Comparison of ENCODE assay signal across 32 cellular contexts in genomic region chr15:59968314-59968713, GRCh38. TPM values are rescaled to one million over a fixed set of nuclear protein-coding genes. Genes with fewer than 3 reads are reported as not detected.
"Had no signal": no experiment of that assay in that cellular context is flagged by ENCODE, and none has a peak within 500 bp of the region (broad histone marks: within the 10 kb centered on the region; RNA-seq: fewer than 3 reads in every experiment).

No MANE protein-coding gene starts in this region.

- ATAC-seq: natural killer cell; psoas muscle; right cardiac atrium; sciatic nerve; stimulated activated effector memory CD8-positive, alpha-beta T cell treated with anti-CD3 and anti-CD28 coated beads, Interleukin-12 subunit alpha, Interleukin-12 subunit beta, amount 100 ng/mL, for 72 hours; stimulated activated naive B cell treated with anti-CD40 and anti-IgM and Interleukin-4, amounts not matched to agents 10 μg/mL and 1 μg/mL and 100 μg/mL, for 72 hours had no signal

- H3K4me3 ChIP-seq: neural progenitor cell, ovary, psoas muscle, skin epidermis, stomach, thoracic aorta, thyroid gland, tibial nerve, upper lobe of left lung, vagina had no signal

- H3K9me3 ChIP-seq: ovary, thoracic aorta, thyroid gland had no signal

- H3K36me3 ChIP-seq: neural progenitor cell, ovary, stomach, thoracic aorta, thyroid gland, tibial nerve, upper lobe of left lung, vagina had no signal

- FAIRE-seq: urothelium cell line had no signal

- H3K27me3 ChIP-seq: neural progenitor cell, ovary, thyroid gland, tibial nerve, upper lobe of left lung, vagina had no signal

- H3K27ac ChIP-seq: neural progenitor cell, ovary, parathyroid adenoma, psoas muscle, skin epidermis, stomach, thoracic aorta, thyroid gland, tibial nerve, upper lobe of left lung, vagina had no signal

- H3K9ac ChIP-seq: neural progenitor cell, parathyroid adenoma had no signal

- H2AFZ ChIP-seq: neural progenitor cell, parathyroid adenoma had no signal

- H3K4me2 ChIP-seq: neural progenitor cell had no signal

- H3K4me1 ChIP-seq: neural progenitor cell, parathyroid adenoma, psoas muscle, stomach, thyroid gland, tibial nerve, upper lobe of left lung, vagina had no signal

- H3K79me2 ChIP-seq: parathyroid adenoma had no signal

- DNase-seq: natural killer cell; occipital lobe; ovary; posterior cingulate gyrus; psoas muscle; right cardiac atrium; stimulated activated CD4-positive, alpha-beta T cell treated with anti-CD3 and anti-CD28 coated beads, Interleukin-15, amount 100 ng/mL, for 24 hours; stimulated activated CD4-positive, alpha-beta T cell treated with anti-CD3 and anti-CD28 coated beads, Interleukin-2, amount 100 ng/mL, for 24 hours; stimulated activated CD4-positive, alpha-beta T cell treated with anti-CD3 and anti-CD28 coated beads, Interleukin-2, amount 100 ng/mL, for 48 hours; stimulated activated CD4-positive, alpha-beta T cell treated with anti-CD3 and anti-CD28 coated beads, Interleukin-4, amount 100 ng/mL, for 24 hours; stimulated activated naive B cell treated with anti-CD40 and anti-IgM and Interleukin-4, amounts not matched to agents 10 μg/mL and 1 μg/mL and 100 μg/mL, for 72 hours; stimulated activated naive CD4-positive, alpha-beta T cell treated with Interleukin-2 at 50 U/mL for 16 hours; stomach; thyroid gland; trophoblast cell; upper lobe of left lung had no signal

RNA-seq across cellular contexts. Expression of gene FOXB1, which starts 35.8 kb away (rescaled TPM):
- total RNA-seq: natural killer cell, occipital lobe, osteoblast, progenitor cell of endocrine pancreas, psoas muscle, renal cortical epithelial cell, right cardiac atrium, sciatic nerve, stomach, subcutaneous adipose tissue, temporal lobe, thoracic aorta, thyroid gland, tibial nerve, upper lobe of left lung, ureter, vagina had no signal
- polyA plus RNA-seq: neural cell, ovary, psoas muscle, right cardiac atrium, stomach had no signal
